In genomic region chr5:122844916-122845252, GRCh38 we compare ENCODE assay signal across 8 cellular contexts. TPM values are rescaled to one million over a fixed set of nuclear protein-coding genes. Genes with fewer than 3 reads are reported as not detected.
DNase-seq lines count a peak whose midpoint lies in the region; ATAC-seq and TF ChIP-seq lines count a peak whose summit lies in the region.

No MANE protein-coding gene starts in this region.

- intact Hi-C loops in activated T-helper 1 cell treated with anti-CD3 and anti-CD28 coated beads, Interleukin-12 subunit alpha, Interleukin-12 subunit beta, Interleukin-2, Interleukin-4 antibody, amounts not matched to agents 30 ng/mL and 10 ng/mL and 1 ng/mL, durations not matched to agents 14 hours and 24 hours and 36 hours (cut with micrococcal nuclease) = loop anchor here (1.0 to 10.0 kb wide), 2 partner anchors 70 to 140 kb away; partner anchors contain the start of gene SNX2

- peaks cover 20% of the 10 kb centered on the region for H3K27me3 Mint-ChIP-seq in activated T-helper 1 cell treated with anti-CD3 and anti-CD28 coated beads, Interleukin-12 subunit alpha, Interleukin-12 subunit beta, Interleukin-2, Interleukin-4 antibody, amounts not matched to agents 30 ng/mL and 10 ng/mL and 1 ng/mL, durations not matched to agents 14 hours and 24 hours and 36 hours (ENCODE audit: insufficient read depth)
- H3K27me3 Mint-ChIP-seq in stimulated activated naive CD8-positive, alpha-beta T cell treated with anti-CD3 and anti-CD28 coated beads, Interleukin-15, Interleukin-2, amounts not matched to agents 100 ng/mL and 50 ng/mL, for 24 hours = peaks cover 19% of the 10 kb centered on the region

- H3K36me3 Mint-ChIP-seq in activated T-helper 1 cell treated with anti-CD3 and anti-CD28 coated beads, Interleukin-12 subunit alpha, Interleukin-12 subunit beta, Interleukin-2, Interleukin-4 antibody, amounts not matched to agents 30 ng/mL and 10 ng/mL and 1 ng/mL, durations not matched to agents 14 hours and 24 hours and 36 hours (ENCODE audit: low read depth) = no peaks in the 10 kb centered on the region
- H3K36me3 Mint-ChIP-seq in stimulated activated naive CD8-positive, alpha-beta T cell treated with anti-CD3 and anti-CD28 coated beads, Interleukin-15, Interleukin-2, amounts not matched to agents 100 ng/mL and 50 ng/mL, for 24 hours (ENCODE audit: low read depth) = peaks cover 4% of the 10 kb centered on the region

- no peak overlapping the region for H3K27ac Mint-ChIP-seq in activated T-helper 1 cell treated with anti-CD3 and anti-CD28 coated beads, Interleukin-12 subunit alpha, Interleukin-12 subunit beta, Interleukin-2, Interleukin-4 antibody, amounts not matched to agents 30 ng/mL and 10 ng/mL and 1 ng/mL, durations not matched to agents 14 hours and 24 hours and 36 hours
- H3K27ac Mint-ChIP-seq in stimulated activated naive CD8-positive, alpha-beta T cell treated with anti-CD3 and anti-CD28 coated beads, Interleukin-15, Interleukin-2, amounts not matched to agents 100 ng/mL and 50 ng/mL, for 24 hours = peak overlapping the region; percentile 79

- TF ChIP-seq CTCF in AG04449 (IDR thresholded peaks at IDR 0.05; ENCODE audit: insufficient read depth, low read length, missing control alignments) = no peak

- DNase-seq in AG04449 (ENCODE audit: low read depth, low spot score) = no peak
- no peak for DNase-seq in activated T-helper 1 cell treated with anti-CD3 and anti-CD28 coated beads, Interleukin-12 subunit alpha, Interleukin-12 subunit beta, Interleukin-2, Interleukin-4 antibody, amounts not matched to agents 30 ng/mL and 10 ng/mL and 1 ng/mL, durations not matched to agents 14 hours and 24 hours and 36 hours (ENCODE audit: low spot score)
- no peak for DNase-seq in NCI-H1930 (lab: John Stamatoyannopoulos, UW)
- no peak for DNase-seq in cerebellum (ENCODE audit: low spot score)

- POLR2A ChIA-PET in AG04449 (lab: Yijun Ruan, JAX) = interaction anchor here (1.2 kb wide), 1 partner anchor 69 kb away, joined by 4 read pairs; no protein-coding TSS in a partner anchor

- CTCF ChIA-PET in AG04449 (lab: Yijun Ruan, JAX) = interaction anchor here (0.6 kb wide), 2 partner anchors 14 to 19 kb away, joined by 3 read pairs; no protein-coding TSS in a partner anchor

- H3K9me3 Mint-ChIP-seq in activated T-helper 1 cell treated with anti-CD3 and anti-CD28 coated beads, Interleukin-12 subunit alpha, Interleukin-12 subunit beta, Interleukin-2, Interleukin-4 antibody, amounts not matched to agents 30 ng/mL and 10 ng/mL and 1 ng/mL, durations not matched to agents 14 hours and 24 hours and 36 hours = no peaks in the 10 kb centered on the region
- no peaks in the 10 kb centered on the region for H3K9me3 Mint-ChIP-seq in stimulated activated naive CD8-positive, alpha-beta T cell treated with anti-CD3 and anti-CD28 coated beads, Interleukin-15, Interleukin-2, amounts not matched to agents 100 ng/mL and 50 ng/mL, for 24 hours

- peaks cover 20% of the 10 kb centered on the region for H3K4me1 Mint-ChIP-seq in activated T-helper 1 cell treated with anti-CD3 and anti-CD28 coated beads, Interleukin-12 subunit alpha, Interleukin-12 subunit beta, Interleukin-2, Interleukin-4 antibody, amounts not matched to agents 30 ng/mL and 10 ng/mL and 1 ng/mL, durations not matched to agents 14 hours and 24 hours and 36 hours (ENCODE audit: low read depth)
- H3K4me1 Mint-ChIP-seq in stimulated activated naive CD8-positive, alpha-beta T cell treated with anti-CD3 and anti-CD28 coated beads, Interleukin-15, Interleukin-2, amounts not matched to agents 100 ng/mL and 50 ng/mL, for 24 hours (ENCODE audit: low read depth) = peaks cover 27% of the 10 kb centered on the region

- H3K4me3 Mint-ChIP-seq in activated T-helper 1 cell treated with anti-CD3 and anti-CD28 coated beads, Interleukin-12 subunit alpha, Interleukin-12 subunit beta, Interleukin-2, Interleukin-4 antibody, amounts not matched to agents 30 ng/mL and 10 ng/mL and 1 ng/mL, durations not matched to agents 14 hours and 24 hours and 36 hours = peak overlapping the region; percentile 85
- peak overlapping the region; percentile 84 for H3K4me3 Mint-ChIP-seq in stimulated activated naive CD8-positive, alpha-beta T cell treated with anti-CD3 and anti-CD28 coated beads, Interleukin-15, Interleukin-2, amounts not matched to agents 100 ng/mL and 50 ng/mL, for 24 hours

- peak; percentile 49 for ATAC-seq in GM18873 (IDR thresholded peaks at IDR 0.05; ENCODE audit: low FRiP score, unreplicated experiment)
- peak; percentile 64 for ATAC-seq in HG03064 (IDR thresholded peaks at IDR 0.05; ENCODE audit: low read depth, unreplicated experiment)

- H3K4me3 ChIP-seq in AG04449 (ENCODE audit: low read depth, low read length) = peak overlapping the region; percentile 74
- peak overlapping the region; percentile 77 for H3K4me3 ChIP-seq in iPS-11a (ENCODE audit: low read depth, low read length)

RNA-seq across cellular contexts. Expression of gene SNX24, which starts 0.5 kb away (rescaled TPM):
- 1.2 and 1.6 TPM in 2 replicates for total RNA-seq in activated T-helper 1 cell treated with anti-CD3 and anti-CD28 coated beads, Interleukin-12 subunit alpha, Interleukin-12 subunit beta, Interleukin-2, Interleukin-4 antibody, amounts not matched to agents 30 ng/mL and 10 ng/mL and 1 ng/mL, durations not matched to agents 14 hours and 24 hours and 36 hours
- 21.0 TPM for total RNA-seq in cerebellum
